Comparison of ENCODE assay signal across 1 cellular context in genomic region chr19:39445258-39446071, GRCh38.
TF ChIP-seq lines count a peak whose summit lies in the region.

TSS of gene SUPT5H (plus strand) at chr19:39445582. CDS start at chr19:39445891, 309 bp downstream.

TF ChIP-seq in K562, 482 proteins besides CTCF, POLR2A, EP300 and RAD21 (continued from another document):
- TF ChIP-seq, protein P1, sequence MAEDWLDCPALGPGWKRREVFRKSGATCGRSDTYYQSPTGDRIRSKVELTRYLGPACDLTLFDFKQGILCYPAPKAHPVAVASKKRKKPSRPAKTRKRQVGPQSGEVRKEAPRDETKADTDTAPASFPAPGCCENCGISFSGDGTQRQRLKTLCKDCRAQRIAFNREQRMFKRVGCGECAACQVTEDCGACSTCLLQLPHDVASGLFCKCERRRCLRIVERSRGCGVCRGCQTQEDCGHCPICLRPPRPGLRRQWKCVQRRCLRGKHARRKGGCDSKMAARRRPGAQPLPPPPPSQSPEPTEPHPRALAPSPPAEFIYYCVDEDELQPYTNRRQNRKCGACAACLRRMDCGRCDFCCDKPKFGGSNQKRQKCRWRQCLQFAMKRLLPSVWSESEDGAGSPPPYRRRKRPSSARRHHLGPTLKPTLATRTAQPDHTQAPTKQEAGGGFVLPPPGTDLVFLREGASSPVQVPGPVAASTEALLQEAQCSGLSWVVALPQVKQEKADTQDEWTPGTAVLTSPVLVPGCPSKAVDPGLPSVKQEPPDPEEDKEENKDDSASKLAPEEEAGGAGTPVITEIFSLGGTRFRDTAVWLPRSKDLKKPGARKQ (CRISPR knock-in tag; IDR thresholded peaks at IDR 0.05): no peak
- TF ChIP-seq BCOR (IDR thresholded peaks at IDR 0.05) (peak; percentile 96), FOXJ3 (CRISPR knock-in tag; IDR thresholded peaks at IDR 0.05) (no peak), ZNF133 (CRISPR knock-in tag; IDR thresholded peaks at IDR 0.05) (no peak), YY1 (IDR thresholded peaks at IDR 0.05; ENCODE audit: borderline replicate concordance in 1 of 3, control insufficient read depth in 1 of 3, extremely low read depth in 1 of 3, insufficient read depth in 3 of 3, insufficient read length in 1 of 3, insufficient replicate concordance in 2 of 3, low read depth in 1 of 3, low read length in 2 of 3) (peak; percentile 94 to 100 (median 99)), HMG20B (CRISPR knock-in tag; IDR thresholded peaks at IDR 0.05) (no peak), HEY1 (CRISPR knock-in tag; IDR thresholded peaks at IDR 0.05; ENCODE audit: borderline replicate concordance) (no peak), MAFK (IDR thresholded peaks at IDR 0.05; ENCODE audit: low read length) (no peak), HNRNPUL1 (IDR thresholded peaks at IDR 0.05; ENCODE audit: low read length) (no peak), RNF2 (IDR thresholded peaks at IDR 0.05) (no peak), VEZF1 (CRISPR knock-in tag; IDR thresholded peaks at IDR 0.05) (peak; percentile 41; the same call in 1 of the 2 replicates), NFRKB (IDR thresholded peaks at IDR 0.05; ENCODE audit: low read depth) (peak; percentile 86), FOXA3 (CRISPR knock-in tag; conservative IDR thresholded peaks at IDR 0.05 in 1 of 2, IDR thresholded peaks at IDR 0.05 in 1 of 2) (no peak), ZNF785 (CRISPR knock-in tag; IDR thresholded peaks at IDR 0.05) (no peak), ZNF324 (CRISPR knock-in tag; IDR thresholded peaks at IDR 0.05) (no peak), E2F3 (CRISPR knock-in tag; IDR thresholded peaks at IDR 0.05) (no peak), ZFP1 (CRISPR knock-in tag; IDR thresholded peaks at IDR 0.05) (no peak), ILF3 (IDR thresholded peaks at IDR 0.05; ENCODE audit: borderline replicate concordance) (no peak), RB1 (IDR thresholded peaks at IDR 0.05; ENCODE audit: low read depth) (peak; percentile 37; the same call in 1 of the 2 replicates), MCM5 (IDR thresholded peaks at IDR 0.05; ENCODE audit: low read depth) (no peak; the same call in 1 of the 2 replicates), FOS (IDR thresholded peaks at IDR 0.05; ENCODE audit: extremely low read depth, insufficient read length) (no peak), BMI1 (IDR thresholded peaks at IDR 0.05; ENCODE audit: low read length) (no peak), CREM (IDR thresholded peaks at IDR 0.05; ENCODE audit: low read depth) (peak; percentile 95), GTF3C2 (IDR thresholded peaks at IDR 0.05; ENCODE audit: borderline replicate concordance, extremely low read depth, insufficient read length) (no peak), ZNF609 (CRISPR knock-in tag; IDR thresholded peaks at IDR 0.05; ENCODE audit: borderline replicate concordance) (no peak), FIP1L1 (IDR thresholded peaks at IDR 0.05; ENCODE audit: low read depth, low read length, poor library complexity, severe bottlenecking) (no peak), KDM5B (IDR thresholded peaks at IDR 0.05; ENCODE audit: insufficient replicate concordance, low read depth, low read length) (peak; percentile 82), ZBTB8A (IDR thresholded peaks at IDR 0.05; ENCODE audit: partially characterized antibody) (no peak), ASH1L (IDR thresholded peaks at IDR 0.05; ENCODE audit: borderline replicate concordance, low read depth, partially characterized antibody) (peak; percentile 46), STAT5B (CRISPR knock-in tag; IDR thresholded peaks at IDR 0.05) (no peak), HMGXB4 (CRISPR knock-in tag; IDR thresholded peaks at IDR 0.05) (no peak), SMARCB1 (IDR thresholded peaks at IDR 0.05; ENCODE audit: insufficient read length, low read depth) (no peak), SAFB (IDR thresholded peaks at IDR 0.05; ENCODE audit: borderline replicate concordance, low read depth, low read length) (no peak)
- TF ChIP-seq, protein P2, sequence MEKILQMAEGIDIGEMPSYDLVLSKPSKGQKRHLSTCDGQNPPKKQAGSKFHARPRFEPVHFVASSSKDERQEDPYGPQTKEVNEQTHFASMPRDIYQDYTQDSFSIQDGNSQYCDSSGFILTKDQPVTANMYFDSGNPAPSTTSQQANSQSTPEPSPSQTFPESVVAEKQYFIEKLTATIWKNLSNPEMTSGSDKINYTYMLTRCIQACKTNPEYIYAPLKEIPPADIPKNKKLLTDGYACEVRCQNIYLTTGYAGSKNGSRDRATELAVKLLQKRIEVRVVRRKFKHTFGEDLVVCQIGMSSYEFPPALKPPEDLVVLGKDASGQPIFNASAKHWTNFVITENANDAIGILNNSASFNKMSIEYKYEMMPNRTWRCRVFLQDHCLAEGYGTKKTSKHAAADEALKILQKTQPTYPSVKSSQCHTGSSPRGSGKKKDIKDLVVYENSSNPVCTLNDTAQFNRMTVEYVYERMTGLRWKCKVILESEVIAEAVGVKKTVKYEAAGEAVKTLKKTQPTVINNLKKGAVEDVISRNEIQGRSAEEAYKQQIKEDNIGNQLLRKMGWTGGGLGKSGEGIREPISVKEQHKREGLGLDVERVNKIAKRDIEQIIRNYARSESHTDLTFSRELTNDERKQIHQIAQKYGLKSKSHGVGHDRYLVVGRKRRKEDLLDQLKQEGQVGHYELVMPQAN (IDR thresholded peaks at IDR 0.05; ENCODE audit: borderline replicate concordance): peak; percentile 92
- TF ChIP-seq, protein P3, sequence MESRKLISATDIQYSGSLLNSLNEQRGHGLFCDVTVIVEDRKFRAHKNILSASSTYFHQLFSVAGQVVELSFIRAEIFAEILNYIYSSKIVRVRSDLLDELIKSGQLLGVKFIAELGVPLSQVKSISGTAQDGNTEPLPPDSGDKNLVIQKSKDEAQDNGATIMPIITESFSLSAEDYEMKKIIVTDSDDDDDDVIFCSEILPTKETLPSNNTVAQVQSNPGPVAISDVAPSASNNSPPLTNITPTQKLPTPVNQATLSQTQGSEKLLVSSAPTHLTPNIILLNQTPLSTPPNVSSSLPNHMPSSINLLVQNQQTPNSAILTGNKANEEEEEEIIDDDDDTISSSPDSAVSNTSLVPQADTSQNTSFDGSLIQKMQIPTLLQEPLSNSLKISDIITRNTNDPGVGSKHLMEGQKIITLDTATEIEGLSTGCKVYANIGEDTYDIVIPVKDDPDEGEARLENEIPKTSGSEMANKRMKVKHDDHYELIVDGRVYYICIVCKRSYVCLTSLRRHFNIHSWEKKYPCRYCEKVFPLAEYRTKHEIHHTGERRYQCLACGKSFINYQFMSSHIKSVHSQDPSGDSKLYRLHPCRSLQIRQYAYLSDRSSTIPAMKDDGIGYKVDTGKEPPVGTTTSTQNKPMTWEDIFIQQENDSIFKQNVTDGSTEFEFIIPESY (CRISPR knock-in tag; IDR thresholded peaks at IDR 0.05): no peak
- TF ChIP-seq, protein P4, sequence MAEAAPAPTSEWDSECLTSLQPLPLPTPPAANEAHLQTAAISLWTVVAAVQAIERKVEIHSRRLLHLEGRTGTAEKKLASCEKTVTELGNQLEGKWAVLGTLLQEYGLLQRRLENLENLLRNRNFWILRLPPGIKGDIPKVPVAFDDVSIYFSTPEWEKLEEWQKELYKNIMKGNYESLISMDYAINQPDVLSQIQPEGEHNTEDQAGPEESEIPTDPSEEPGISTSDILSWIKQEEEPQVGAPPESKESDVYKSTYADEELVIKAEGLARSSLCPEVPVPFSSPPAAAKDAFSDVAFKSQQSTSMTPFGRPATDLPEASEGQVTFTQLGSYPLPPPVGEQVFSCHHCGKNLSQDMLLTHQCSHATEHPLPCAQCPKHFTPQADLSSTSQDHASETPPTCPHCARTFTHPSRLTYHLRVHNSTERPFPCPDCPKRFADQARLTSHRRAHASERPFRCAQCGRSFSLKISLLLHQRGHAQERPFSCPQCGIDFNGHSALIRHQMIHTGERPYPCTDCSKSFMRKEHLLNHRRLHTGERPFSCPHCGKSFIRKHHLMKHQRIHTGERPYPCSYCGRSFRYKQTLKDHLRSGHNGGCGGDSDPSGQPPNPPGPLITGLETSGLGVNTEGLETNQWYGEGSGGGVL (CRISPR knock-in tag; IDR thresholded peaks at IDR 0.05): no peak
